In the genomic region with DNA sequence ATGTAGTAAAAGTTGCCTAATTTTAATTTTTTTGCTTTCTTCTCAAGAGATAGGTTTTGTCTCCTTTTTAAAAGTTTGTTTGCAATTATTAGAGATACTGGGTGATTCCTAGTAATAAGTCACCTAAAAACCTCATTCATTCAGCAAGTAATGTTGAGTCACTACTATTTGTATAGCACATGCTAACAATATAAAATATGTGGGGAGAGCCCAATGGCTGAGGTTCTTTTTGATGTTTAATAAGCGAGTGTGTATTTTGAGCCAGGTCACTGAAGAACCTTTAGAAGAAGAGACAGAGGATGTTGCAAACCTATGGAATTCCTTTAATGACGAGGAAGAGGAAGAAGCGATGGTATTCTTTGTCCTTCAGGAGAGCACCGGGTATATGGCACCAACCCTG, we compare ENCODE assay signal across 24 cellular contexts.
"Had no signal": no experiment of that assay in that cellular context is flagged by ENCODE, and none has a peak within 500 bp of the region (broad histone marks: within the 10 kb centered on the region; RNA-seq: fewer than 3 reads in every experiment).

No MANE protein-coding gene starts in this region.

- FAIRE-seq: HepG2 had no signal

- ATAC-seq: HepG2, Panc1 had no signal

- H3K4me2 ChIP-seq: SK-N-SH had no signal

- H3K4me3 ChIP-seq: MG63 had no signal

- H3K36me3 ChIP-seq: MG63 had no signal

- H3K9me2 ChIP-seq: SK-N-SH had no signal

- H3K27me3 ChIP-seq: MG63 had no signal

- H3K9ac ChIP-seq: SK-N-SH had no signal

- DNase-seq: IMR-90, Karpas-422, KG1, MG63, NCI-H1092, NCI-H1105 treated with DMSO at 0.1 percent for 48 hours, NCI-H1417 treated with DMSO at 0.1 percent for 48 hours, NCI-H146, NCI-H1694 treated with DMSO at 0.1 percent for 48 hours, NCI-H1930, NCI-H2081 treated with DMSO at 0.1 percent for 48 hours, NCI-H2171, NCI-H226, NCI-H446, NCI-H510A, NCI-H524 treated with DMSO at 0.1 percent for 48 hours, NCI-H69, NCI-H774, SHP77, SK-N-SH, SW 1271 had no signal

- H3K9me3 ChIP-seq: MG63, SK-N-SH had no signal

- H3K27ac ChIP-seq: RWPE1 had no signal
